In genomic region chr14:104931771-104932675, GRCh38 we compare ENCODE assay signal across 13 cellular contexts. TPM values are rescaled to one million over a fixed set of nuclear protein-coding genes. Genes with fewer than 3 reads are reported as not detected.
DNase-seq lines count a peak whose midpoint lies in the region; ATAC-seq and TF ChIP-seq lines count a peak whose summit lies in the region.
"Had no signal": no experiment of that assay in that cellular context is flagged by ENCODE, and none has a peak within 500 bp of the region (broad histone marks: within the 10 kb centered on the region; RNA-seq: fewer than 3 reads in every experiment).

No MANE protein-coding gene starts in this region.

- peak overlapping the region in 1 of 2 experiments; percentile 69 for H3K14ac ChIP-seq in mesenchymal stem cell (ENCODE audit: low read length in 2 of 2)

- H3K4ac ChIP-seq in mesenchymal stem cell (ENCODE audit: low read depth in 1 of 2, low read length in 2 of 2), result no peak overlapping the region

- intact Hi-C loops in activated CD4-positive, alpha-beta T cell treated with anti-CD3 and anti-CD28 coated beads, Interleukin-2, amount 10 ng/mL, durations not matched to agents 24 days and 14 days (cut with micrococcal nuclease), result no loop called here

- H3K4me1 Mint-ChIP-seq in activated CD4-positive, alpha-beta T cell treated with anti-CD3 and anti-CD28 coated beads, Interleukin-2, amount 10 ng/mL, durations not matched to agents 24 days and 14 days, result peaks cover 6% of the 10 kb centered on the region
- H3K4me1 Mint-ChIP-seq in chondrocyte (ENCODE audit: low read depth), result peaks cover 4% of the 10 kb centered on the region

- H3K27me3 ChIP-seq in mesenchymal stem cell (ENCODE audit: control insufficient read depth in 1 of 2, insufficient read depth in 1 of 2, low read length in 2 of 2) (peaks cover 36 to 39% of the 10 kb centered on the region in 2 experiments), suprapubic skin (no peaks in the 10 kb centered on the region)
- H3K27me3 ChIP-seq: body of pancreas, pancreas had no signal

- 23% methylated on average over 61 of the region's 64 CpGs for WGBS in mesenchymal stem cell
- WGBS in suprapubic skin, result 61% methylated on average over 42 of the region's 64 CpGs

- TF ChIP-seq CTCF in chondrocyte (IDR thresholded peaks at IDR 0.05) (no peak), suprapubic skin (IDR thresholded peaks at IDR 0.05) (no peak)

- H3K4me3 Mint-ChIP-seq in activated CD4-positive, alpha-beta T cell treated with anti-CD3 and anti-CD28 coated beads, Interleukin-2, amount 10 ng/mL, durations not matched to agents 24 days and 14 days, result peak overlapping the region; percentile 15
- no peak overlapping the region for H3K4me3 Mint-ChIP-seq in chondrocyte (ENCODE audit: unreplicated experiment)

- H3K4me3 ChIP-seq in mesenchymal stem cell (ENCODE audit: insufficient read depth in 1 of 2, low read depth in 1 of 2, low read length in 2 of 2) (peak overlapping the region; percentile 12 to 69), suprapubic skin (peak overlapping the region; percentile 59)

- peak overlapping the region in 1 of 2 experiments; percentile 48 for H2BK12ac ChIP-seq in mesenchymal stem cell (ENCODE audit: low read length in 2 of 2)

- peak overlapping the region in 1 of 2 experiments; percentile 90 for H3K23ac ChIP-seq in mesenchymal stem cell (ENCODE audit: low read length in 2 of 2)

- H3K27me3 Mint-ChIP-seq in activated CD4-positive, alpha-beta T cell treated with anti-CD3 and anti-CD28 coated beads, Interleukin-2, amount 10 ng/mL, durations not matched to agents 24 days and 14 days, result peaks cover 14% of the 10 kb centered on the region
- no peaks in the 10 kb centered on the region for H3K27me3 Mint-ChIP-seq in chondrocyte (ENCODE audit: low read depth)

- no peak overlapping the region for H2BK120ac ChIP-seq in mesenchymal stem cell (ENCODE audit: low read depth, low read length)

- TF ChIP-seq POLR2A in suprapubic skin (IDR thresholded peaks at IDR 0.05), result no peak

- H2AFZ ChIP-seq in mesenchymal stem cell (ENCODE audit: low read depth, low read length), result peak overlapping the region; percentile 11

- H2AK5ac ChIP-seq in mesenchymal stem cell (ENCODE audit: low read length, severe bottlenecking), result no peak overlapping the region

- H3K9ac ChIP-seq in mesenchymal stem cell (ENCODE audit: low read length), result no peak overlapping the region

- H3K18ac ChIP-seq in mesenchymal stem cell (ENCODE audit: low read depth in 1 of 2, low read length in 2 of 2), result no peak overlapping the region

- DNase-seq in activated CD4-positive, alpha-beta T cell treated with anti-CD3 and anti-CD28 coated beads, Interleukin-2, amount 10 ng/mL, durations not matched to agents 24 days and 14 days, result no peak
- DNase-seq in activated CD4-positive, alpha-beta T cell treated with anti-CD3 and anti-CD28 coated beads, Interleukin-2, amount 50 U/mL, for 48 hours, result no peak
- DNase-seq in chondrocyte (ENCODE audit: low spot score) (peak; percentile 94), mesenchymal stem cell (no peak), suprapubic skin (ENCODE audit: low spot score in 2 of 2) (peak; percentile 72 to 77), D341Med (ENCODE audit: low spot score) (no peak)
- DNase-seq: activated CD4-positive, alpha-beta T cell treated with anti-CD3 and anti-CD28 coated beads for 1 hour; MM.1S; PC-3 had no signal

- no peak overlapping the region for H3K27ac ChIP-seq in mesenchymal stem cell (ENCODE audit: low read length, poor library complexity, severe bottlenecking)
- H3K27ac ChIP-seq in suprapubic skin, result no peak overlapping the region
- H3K27ac ChIP-seq: pancreas had no signal

- peaks cover 2 to 3% of the 10 kb centered on the region in 2 experiments for H3K36me3 ChIP-seq in mesenchymal stem cell (ENCODE audit: control insufficient read depth in 1 of 2, insufficient read depth in 2 of 2, low read depth in 1 of 2, low read length in 2 of 2)
- no peaks in the 10 kb centered on the region for H3K36me3 ChIP-seq in suprapubic skin
- H3K36me3 ChIP-seq: pancreas had no signal

- no peaks in the 10 kb centered on the region for H3K9me3 Mint-ChIP-seq in activated CD4-positive, alpha-beta T cell treated with anti-CD3 and anti-CD28 coated beads, Interleukin-2, amount 10 ng/mL, durations not matched to agents 24 days and 14 days
- no peaks in the 10 kb centered on the region for H3K9me3 Mint-ChIP-seq in chondrocyte (ENCODE audit: low read depth)

- H4K91ac ChIP-seq in mesenchymal stem cell (ENCODE audit: low read length), result peak overlapping the region; percentile 47

- no peaks in the 10 kb centered on the region for H3K79me1 ChIP-seq in mesenchymal stem cell (replicated peaks; ENCODE audit: low read length, poor library complexity, severe bottlenecking)

- ATAC-seq in GM19397 (IDR thresholded peaks at IDR 0.05; ENCODE audit: unreplicated experiment) (no peak), HG03045 (IDR thresholded peaks at IDR 0.05; ENCODE audit: unreplicated experiment) (no peak)

- H3K9me3 ChIP-seq in mesenchymal stem cell (ENCODE audit: control insufficient read depth, low read length) (no peaks in the 10 kb centered on the region), suprapubic skin (no peaks in the 10 kb centered on the region)
- H3K9me3 ChIP-seq: body of pancreas, pancreas had no signal

- peaks cover 17% of the 10 kb centered on the region for H3K4me1 ChIP-seq in mesenchymal stem cell (ENCODE audit: control insufficient read depth, insufficient read depth, low read depth, low read length)
- H3K4me1 ChIP-seq in suprapubic skin, result peaks cover 26% of the 10 kb centered on the region
- H3K4me1 ChIP-seq: pancreas had no signal

- no peak for TF ChIP-seq EP300 in suprapubic skin (IDR thresholded peaks at IDR 0.05)

- H2BK5ac ChIP-seq in mesenchymal stem cell (ENCODE audit: low read depth, low read length, poor library complexity, severe bottlenecking), result no peak overlapping the region

- H2BK15ac ChIP-seq in mesenchymal stem cell (ENCODE audit: low read depth, poor library complexity, severe bottlenecking), result peak overlapping the region; percentile 14

- H3K36me3 Mint-ChIP-seq in activated CD4-positive, alpha-beta T cell treated with anti-CD3 and anti-CD28 coated beads, Interleukin-2, amount 10 ng/mL, durations not matched to agents 24 days and 14 days (ENCODE audit: low read depth), result no peaks in the 10 kb centered on the region
- no peaks in the 10 kb centered on the region for H3K36me3 Mint-ChIP-seq in chondrocyte (ENCODE audit: low read depth)

- no peak overlapping the region for H3K27ac Mint-ChIP-seq in activated CD4-positive, alpha-beta T cell treated with anti-CD3 and anti-CD28 coated beads, Interleukin-2, amount 10 ng/mL, durations not matched to agents 24 days and 14 days
- H3K27ac Mint-ChIP-seq in chondrocyte (ENCODE audit: unreplicated experiment), result no peak overlapping the region

- no peak overlapping the region for H4K8ac ChIP-seq in mesenchymal stem cell (ENCODE audit: low read length)

- H3K4me2 ChIP-seq in mesenchymal stem cell (ENCODE audit: low read length, poor library complexity, severe bottlenecking), result peak overlapping the region; percentile 85

RNA-seq across cellular contexts. Expression of gene PLD4, which starts 7.3 kb away (rescaled TPM):
- total RNA-seq in activated CD4-positive, alpha-beta T cell treated with anti-CD3 and anti-CD28 coated beads, Interleukin-2, amount 10 ng/mL, durations not matched to agents 24 days and 14 days, result 0.07 and 0.21 TPM in 2 replicates
- total RNA-seq in chondrocyte (0.07 to 0.10 TPM in 2 of 3 replicates, not detected in the other), suprapubic skin (under 1 TPM in 1 of 4 donors, not detected in 3; 0.16 TPM)
- polyA plus RNA-seq in mesenchymal stem cell (2013, experiment 1 of 2), result 0.01 TPM
- polyA plus RNA-seq in mesenchymal stem cell (2013, experiment 2 of 2), result not detected
- total RNA-seq: body of pancreas had no signal

RNA-seq across cellular contexts. Expression of gene AHNAK2, which starts 46.2 kb away (rescaled TPM):
- 0.02 TPM in 2 replicates for total RNA-seq in activated CD4-positive, alpha-beta T cell treated with anti-CD3 and anti-CD28 coated beads, Interleukin-2, amount 10 ng/mL, durations not matched to agents 24 days and 14 days
- total RNA-seq in chondrocyte (271 to 361 TPM (median 274 TPM) in 3 replicates), suprapubic skin (100 to 1,000 TPM; 829 to 975 (median 858) TPM)
- 21.6 TPM for polyA plus RNA-seq in mesenchymal stem cell (2013, experiment 1 of 2)
- polyA plus RNA-seq in mesenchymal stem cell (2013, experiment 2 of 2), result 19.4 TPM

RNA-seq across cellular contexts. Expression of gene CLBA1, which starts 53.6 kb away (rescaled TPM):
- total RNA-seq in activated CD4-positive, alpha-beta T cell treated with anti-CD3 and anti-CD28 coated beads, Interleukin-2, amount 10 ng/mL, durations not matched to agents 24 days and 14 days, result 2.4 and 2.5 TPM in 2 replicates
- 6.0 to 6.3 TPM (median 6.3 TPM) in 3 replicates for total RNA-seq in chondrocyte
- 5.1 TPM for polyA plus RNA-seq in mesenchymal stem cell (2013, experiment 1 of 2)
- 5.4 TPM for polyA plus RNA-seq in mesenchymal stem cell (2013, experiment 2 of 2)
- 10 to 100 TPM in 2 of 4 donors, 1 to 10 TPM in 2; 6.3 to 10.9 (median 9.1) TPM for total RNA-seq in suprapubic skin

Comparison
In these comparisons a context has a peak if more than half of its experiments do, and no peak if none do; other contexts are left out.
1. DNase-seq: peak in chondrocyte (single experiment) and suprapubic skin (2 of 2); none in activated CD4-positive, alpha-beta T cell treated with anti-CD3 and anti-CD28 coated beads, Interleukin-2, amount 10 ng/mL, durations not matched to agents 24 days and 14 days (single experiment), activated CD4-positive, alpha-beta T cell treated with anti-CD3 and anti-CD28 coated beads, Interleukin-2, amount 50 U/mL, for 48 hours (0 of 2), mesenchymal stem cell (single experiment) and D341Med (single experiment).
2. RNA of gene AHNAK2, which starts 46.2 kb away (total RNA-seq): 829 to 975 TPM in suprapubic skin and 271 to 361 TPM in chondrocyte; 0.02 TPM in activated CD4-positive, alpha-beta T cell treated with anti-CD3 and anti-CD28 coated beads, Interleukin-2, amount 10 ng/mL, durations not matched to agents 24 days and 14 days; every median in the first group is over 100 times any median in the second.